8 cellular contexts compared by ENCODE assay signal in genomic region chr1:150010388-150011115, GRCh38. TPM values are rescaled to one million over a fixed set of nuclear protein-coding genes. Genes with fewer than 3 reads are reported as not detected.
A peak's percentile ranks its signal among the peaks of the same experiment; 100 is the strongest.
DNase-seq lines count a peak whose midpoint lies in the region; ATAC-seq and TF ChIP-seq lines count a peak whose summit lies in the region.

TSS of gene OTUD7B (minus strand) at chr1:150010726. CDS start at chr1:149977510, 33,216 bp downstream.

- peak; percentile 52 for ATAC-seq in GM18873 (IDR thresholded peaks at IDR 0.05; ENCODE audit: low FRiP score, unreplicated experiment)
- ATAC-seq in HG03108 (IDR thresholded peaks at IDR 0.05; ENCODE audit: unreplicated experiment) = peak; percentile 67

- H3K4me1 ChIP-seq in A673 (ENCODE audit: insufficient read depth, low read length, poor library complexity, severe bottlenecking) = peaks cover 16% of the 10 kb centered on the region

- no peaks in the 10 kb centered on the region for H3K9me3 ChIP-seq in A673 (ENCODE audit: low read depth, low read length, poor library complexity, severe bottlenecking)

- POLR2A ChIA-PET in A673 (lab: Charles Lee; ENCODE audit: low non-redundant PET) = interaction anchor here (0.6 to 0.7 kb wide), 2 partner anchors 123 to 172 kb away, joined by 5 to 7 read pairs; a partner anchor contains a TSS

- peak within 1 kb of the TSS; percentile 85 for H3K4me3 ChIP-seq in A673 (ENCODE audit: low read depth, low read length, poor library complexity, severe bottlenecking)

- H3K36me3 ChIP-seq in A673 (ENCODE audit: insufficient read depth, low read length, poor library complexity, severe bottlenecking) = no peaks in the 10 kb centered on the region

- H3K27me3 ChIP-seq in A673 (replicated peaks; ENCODE audit: insufficient read depth, low read depth, low read length, poor library complexity) = no peaks in the 10 kb centered on the region
- no peaks in the 10 kb centered on the region for H3K27me3 ChIP-seq in layer of hippocampus (ENCODE audit: control insufficient read depth, insufficient read depth, low read length)

- intact Hi-C loops in A673 (cut with micrococcal nuclease; ENCODE audit: unreplicated experiment) = no loop called here

- CTCF ChIA-PET in A673 (lab: Charles Lee) = no interaction called here

- BruUV-seq in A673 (replicated peaks; lab: Mats Ljungman, UMichigan) = no TSS peak

- H3K27ac ChIP-seq in A673 (ENCODE audit: low read depth, low read length, poor library complexity, severe bottlenecking) (peak within 1 kb of the TSS; percentile 84), cingulate gyrus (ENCODE audit: low read depth, low read length) (peak within 1 kb of the TSS; percentile 99), layer of hippocampus (ENCODE audit: low read depth, low read length) (peak within 1 kb of the TSS; percentile 95)

- DNase-seq in A673 (ENCODE audit: low spot score) (peak; percentile 90), NCI-H226 (peak; percentile 87)
- peak; percentile 64 to 69 for DNase-seq in activated CD4-positive, alpha-beta T cell treated with anti-CD3 and anti-CD28 coated beads for 4 hours
- peak; percentile 32 to 58 for DNase-seq in stimulated activated CD4-positive, alpha-beta T cell treated with anti-CD3 and anti-CD28 coated beads, Interleukin-1b, Interleukin-23, amount 100 ng/mL, for 1 hour (ENCODE audit: low read depth in 2 of 2)

- no peak for TF ChIP-seq CTCF in A673 (conservative IDR thresholded peaks at IDR 0.05; ENCODE audit: low read depth, low read length)

RNA-seq across cellular contexts. Expression of gene OTUD7B, which starts in this region (rescaled TPM):
- 19.0 and 20.9 TPM in 2 replicates for total RNA-seq in A673 (2021)

Comparison
In these comparisons a context has a peak if more than half of its experiments do, and no peak if none do; other contexts are left out.
1. Peak in every context shown above with its lines: DNase-seq, ATAC-seq, H3K4me3 ChIP-seq and H3K27ac ChIP-seq.